9 cellular contexts compared by ENCODE assay signal in the genomic region with DNA sequence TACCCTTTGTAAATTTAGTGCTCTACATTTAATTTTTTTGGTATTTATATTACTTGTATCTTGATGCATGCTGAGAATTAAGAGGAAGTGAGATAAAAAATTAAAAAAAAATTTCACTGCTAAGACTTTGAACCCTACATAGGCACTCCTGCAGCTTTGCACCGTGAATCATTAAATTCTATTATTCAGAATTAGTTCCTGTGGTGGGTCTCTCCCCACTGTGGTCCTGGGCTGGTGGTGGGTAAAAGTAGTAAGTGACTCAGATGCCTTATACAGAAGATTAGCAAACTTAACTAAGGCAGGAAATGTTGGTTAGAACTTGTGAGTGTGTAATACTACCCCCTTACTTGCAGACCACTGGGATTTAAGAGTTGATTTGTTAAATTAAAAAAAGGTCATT.
DNase-seq lines count a peak whose midpoint lies in the region; ATAC-seq and TF ChIP-seq lines count a peak whose summit lies in the region.
"Had no signal": no experiment of that assay in that cellular context is flagged by ENCODE, and none has a peak within 500 bp of the region (broad histone marks: within the 10 kb centered on the region; RNA-seq: fewer than 3 reads in every experiment).

No MANE protein-coding gene starts in this region.

- H3K36me3 ChIP-seq in PC-9 (ENCODE audit: low read depth) (peaks cover 42% of the 10 kb centered on the region), osteoblast (ENCODE audit: insufficient read depth, low read length) (peaks cover 55% of the 10 kb centered on the region)

- H3K9me3 ChIP-seq in PC-9 (ENCODE audit: insufficient read depth, low read depth) (no peaks in the 10 kb centered on the region), osteoblast (ENCODE audit: low read depth, low read length) (no peaks in the 10 kb centered on the region)

- no peaks in the 10 kb centered on the region for H3K9me3 Mint-ChIP-seq in stimulated activated effector memory CD8-positive, alpha-beta T cell treated with anti-CD3 and anti-CD28 coated beads, Interleukin-12 subunit alpha, Interleukin-12 subunit beta, amount 100 ng/mL, for 72 hours

- H3K4me1 Mint-ChIP-seq in stimulated activated effector memory CD8-positive, alpha-beta T cell treated with anti-CD3 and anti-CD28 coated beads, Interleukin-12 subunit alpha, Interleukin-12 subunit beta, amount 100 ng/mL, for 72 hours, result peaks cover 49% of the 10 kb centered on the region

- ATAC-seq in stimulated activated effector memory CD8-positive, alpha-beta T cell treated with anti-CD3 and anti-CD28 coated beads, Interleukin-12 subunit alpha, Interleukin-12 subunit beta, amount 100 ng/mL, for 72 hours, result peak; percentile 98
- no peak for ATAC-seq in GM19452 (IDR thresholded peaks at IDR 0.05; ENCODE audit: unreplicated experiment)

- H4K20me1 ChIP-seq in PC-9 (ENCODE audit: insufficient read depth) (no peaks in the 10 kb centered on the region), osteoblast (ENCODE audit: insufficient read depth, low read length) (peaks cover 18% of the 10 kb centered on the region)

- H3K9me2 ChIP-seq in PC-9 (ENCODE audit: insufficient read depth), result no peaks in the 10 kb centered on the region

- H2AFZ ChIP-seq in PC-9 (no peak overlapping the region), osteoblast (ENCODE audit: low read length) (no peak overlapping the region)

- H3K27ac ChIP-seq in PC-9, result peak overlapping the region; percentile 66
- no peak overlapping the region for H3K27ac ChIP-seq in osteoblast (ENCODE audit: low read depth, low read length)

- DNase-seq in activated T-cell treated with anti-CD3 and anti-CD28 coated beads for 24 hours (ENCODE audit: low read depth) (peak; percentile 18), PC-9 (no peak), fibroblast of mammary gland (ENCODE audit: low read depth) (peak; percentile 45), osteoblast (ENCODE audit: insufficient read length, low spot score, missing footprints) (no peak), erythroblast (lab: John Stamatoyannopoulos, UW) (no peak)
- no peak for DNase-seq in activated T-cell treated with anti-CD3 and anti-CD28 coated beads, Interleukin-2, amount 50 U/mL, for 1 hour
- DNase-seq in stimulated activated effector memory CD8-positive, alpha-beta T cell treated with anti-CD3 and anti-CD28 coated beads, Interleukin-12 subunit alpha, Interleukin-12 subunit beta, amount 100 ng/mL, for 72 hours (ENCODE audit: low spot score in 2 of 2), result peak; percentile 19 to 76
- DNase-seq: substantia nigra had no signal

- CTCF ChIA-PET in PC-9 (lab: Charles Lee), result no interaction called here

- peaks cover 32% of the 10 kb centered on the region for H3K36me3 Mint-ChIP-seq in stimulated activated effector memory CD8-positive, alpha-beta T cell treated with anti-CD3 and anti-CD28 coated beads, Interleukin-12 subunit alpha, Interleukin-12 subunit beta, amount 100 ng/mL, for 72 hours

- BruUV-seq in PC-9 (replicated peaks; lab: Mats Ljungman, UMichigan), result no TSS peak

- POLR2A ChIA-PET in PC-9 (lab: Charles Lee; ENCODE audit: unreplicated experiment), result interaction anchor here (0.8 kb wide), 1 partner anchor 30 kb away, joined by 7 read pairs; no protein-coding TSS in a partner anchor

- 0 out of 2 replicates have a peak overlapping the region, but pooled peaks have one; percentile 39 for H3K4me2 ChIP-seq in PC-9
- no peak overlapping the region for H3K4me2 ChIP-seq in osteoblast (ENCODE audit: insufficient read depth, low read length)

- peak overlapping the region; percentile 83 for H3K27ac Mint-ChIP-seq in stimulated activated effector memory CD8-positive, alpha-beta T cell treated with anti-CD3 and anti-CD28 coated beads, Interleukin-12 subunit alpha, Interleukin-12 subunit beta, amount 100 ng/mL, for 72 hours

- peaks cover 40% of the 10 kb centered on the region; the same call in 1 of the 2 replicates for H3K79me2 ChIP-seq in PC-9 (ENCODE audit: low read depth)
- peaks cover 88% of the 10 kb centered on the region for H3K79me2 ChIP-seq in osteoblast (ENCODE audit: insufficient read depth, low read length)

- H3K4me3 ChIP-seq in PC-9 (no peak overlapping the region), fibroblast of mammary gland (ENCODE audit: control insufficient read depth, low read depth, low read length) (no peak overlapping the region), osteoblast (ENCODE audit: insufficient read depth, low read length) (no peak overlapping the region)

- TF ChIP-seq POLR2A in erythroblast (IDR thresholded peaks at IDR 0.05; ENCODE audit: low read length), result no peak

- peak overlapping the region; percentile 55 for H3K4me3 Mint-ChIP-seq in stimulated activated effector memory CD8-positive, alpha-beta T cell treated with anti-CD3 and anti-CD28 coated beads, Interleukin-12 subunit alpha, Interleukin-12 subunit beta, amount 100 ng/mL, for 72 hours

- H3F3A ChIP-seq in PC-9 (ENCODE audit: insufficient read depth, low read depth), result peaks cover 71% of the 10 kb centered on the region

- H3K4me1 ChIP-seq in PC-9 (replicated peaks; ENCODE audit: insufficient read depth), result peaks cover 43% of the 10 kb centered on the region
- H3K4me1 ChIP-seq in osteoblast (ENCODE audit: insufficient read depth, low read length), result peaks cover 42% of the 10 kb centered on the region

- H3K27me3 ChIP-seq in PC-9 (ENCODE audit: insufficient read depth, low read depth), result no peaks in the 10 kb centered on the region
- no peaks in the 10 kb centered on the region for H3K27me3 ChIP-seq in osteoblast (ENCODE audit: insufficient read depth, low read length)

- intact Hi-C loops in PC-9 (cut with micrococcal nuclease; ENCODE audit: unreplicated experiment), result no loop called here

- TF ChIP-seq CTCF in PC-9 (conservative IDR thresholded peaks at IDR 0.05) (no peak), fibroblast of mammary gland (conservative IDR thresholded peaks at IDR 0.05; ENCODE audit: control insufficient read depth, insufficient read depth, low read depth, low read length) (no peak), osteoblast (IDR thresholded peaks at IDR 0.05; ENCODE audit: extremely low read depth, low read depth, low read length) (no peak)

Comparison
In these comparisons a context has a peak if more than half of its experiments do, and no peak if none do; other contexts are left out.
1. DNase-seq: peak in activated T-cell treated with anti-CD3 and anti-CD28 coated beads for 24 hours (single experiment), fibroblast of mammary gland (single experiment) and stimulated activated effector memory CD8-positive, alpha-beta T cell treated with anti-CD3 and anti-CD28 coated beads, Interleukin-12 subunit alpha, Interleukin-12 subunit beta, amount 100 ng/mL, for 72 hours (2 of 2); none in activated T-cell treated with anti-CD3 and anti-CD28 coated beads, Interleukin-2, amount 50 U/mL, for 1 hour (single experiment), PC-9 (0 of 2), osteoblast (single experiment) and erythroblast (0 of 2).